Comparison of ENCODE assay signal across 1 cellular context in genomic region chr17:47291242-47291873, GRCh38.
A peak's percentile ranks its signal among the peaks of the same experiment; 100 is the strongest.
TF ChIP-seq lines count a peak whose summit lies in the region.

No MANE protein-coding gene starts in this region.

TF ChIP-seq in HepG2, 621 proteins besides CTCF, POLR2A, EP300 and RAD21 (continued from another document):
- TF ChIP-seq DMTF1 (CRISPR knock-in tag; IDR thresholded peaks at IDR 0.05) (no peak), SOX13 (IDR thresholded peaks at IDR 0.05) (peak; percentile 15; the same call in 1 of the 2 replicates), SOX13 (CRISPR knock-in tag; conservative IDR thresholded peaks at IDR 0.05 in 1 of 2, IDR thresholded peaks at IDR 0.05 in 1 of 2) (peak in 1 of 2 experiments; percentile 82; a peak in 2 of 4 replicates), ZSCAN31 (CRISPR knock-in tag; IDR thresholded peaks at IDR 0.05; ENCODE audit: low read depth) (no peak), ZBTB7A (CRISPR knock-in tag; IDR thresholded peaks at IDR 0.05) (no peak)
